In the genomic region with DNA sequence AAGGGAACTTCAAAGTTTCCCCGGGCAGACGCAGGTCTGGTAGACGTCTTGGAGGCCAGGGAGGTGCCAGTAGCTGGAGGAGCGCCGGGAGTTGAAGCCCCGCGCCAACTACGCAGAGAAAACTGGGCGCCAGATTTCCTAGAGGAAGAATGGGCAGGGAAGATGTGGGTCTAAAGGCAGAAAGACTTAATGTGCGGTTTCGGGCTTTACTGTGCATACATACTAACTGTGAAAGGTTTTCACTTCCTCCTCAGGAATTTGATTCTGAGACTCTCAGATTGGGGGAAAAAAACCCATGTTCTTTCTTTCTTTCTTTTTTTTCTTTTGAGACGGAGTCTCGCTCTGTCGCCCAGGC, we compare ENCODE assay signal across 8 cellular contexts. TPM values are rescaled to one million over a fixed set of nuclear protein-coding genes. Genes with fewer than 3 reads are reported as not detected.
DNase-seq lines count a peak whose midpoint lies in the region; ATAC-seq and TF ChIP-seq lines count a peak whose summit lies in the region.

No MANE protein-coding gene starts in this region.

- no peak overlapping the region for H3K4ac ChIP-seq in trophoblast cell (ENCODE audit: low read depth, low read length)

- no peak overlapping the region for H4K12ac ChIP-seq in trophoblast cell (ENCODE audit: low read depth, low read length)

- H3K4me2 ChIP-seq in trophoblast cell (ENCODE audit: low read length) = no peak overlapping the region

- H3K18ac ChIP-seq in trophoblast cell (ENCODE audit: low read length) = no peak overlapping the region

- WGBS in trophoblast cell (ENCODE audit: extremely low coverage, insufficient coverage, insufficient read length) = no CpG with 5 or more reads among the region's 14 CpGs

- H3K9me3 Mint-ChIP-seq in activated CD4-positive, alpha-beta T cell treated with anti-CD3 and anti-CD28 coated beads, Interleukin-2, amount 10 ng/mL, durations not matched to agents 24 days and 14 days = peaks cover 7% of the 10 kb centered on the region
- no peaks in the 10 kb centered on the region for H3K9me3 Mint-ChIP-seq in stimulated activated effector memory CD8-positive, alpha-beta T cell treated with anti-CD3 and anti-CD28 coated beads, Interleukin-12 subunit alpha, Interleukin-12 subunit beta, amount 100 ng/mL, for 72 hours

- no peak overlapping the region for H2AFZ ChIP-seq in trophoblast cell (ENCODE audit: insufficient read depth, low read length, poor library complexity)

- H3K27ac Mint-ChIP-seq in activated CD4-positive, alpha-beta T cell treated with anti-CD3 and anti-CD28 coated beads, Interleukin-2, amount 10 ng/mL, durations not matched to agents 24 days and 14 days = no peak overlapping the region
- peak overlapping the region; percentile 74 for H3K27ac Mint-ChIP-seq in stimulated activated effector memory CD8-positive, alpha-beta T cell treated with anti-CD3 and anti-CD28 coated beads, Interleukin-12 subunit alpha, Interleukin-12 subunit beta, amount 100 ng/mL, for 72 hours

- H3K27me3 ChIP-seq in colonic mucosa (no peaks in the 10 kb centered on the region), trophoblast cell (ENCODE audit: insufficient read depth, low read length) (peaks cover 6% of the 10 kb centered on the region)

- intact Hi-C loops in activated CD4-positive, alpha-beta T cell treated with anti-CD3 and anti-CD28 coated beads, Interleukin-2, amount 10 ng/mL, durations not matched to agents 24 days and 14 days (cut with micrococcal nuclease) = loop anchor here (2.0 kb wide), 2 partner anchors 19 to 33 kb away; no protein-coding TSS in a partner anchor
- intact Hi-C loops in colonic mucosa (cut with DNase I) = no loop called here

- peak overlapping the region; percentile 77 for H3K4me3 ChIP-seq in colonic mucosa
- no peak overlapping the region for H3K4me3 ChIP-seq in trophoblast cell (ENCODE audit: low read depth, low read length)

- H2BK12ac ChIP-seq in trophoblast cell (ENCODE audit: low read length) = no peak overlapping the region

- H3K79me1 ChIP-seq in trophoblast cell (ENCODE audit: low read length) = peaks cover 2% of the 10 kb centered on the region

- peak overlapping the region; percentile 84 for H3K4me3 Mint-ChIP-seq in activated CD4-positive, alpha-beta T cell treated with anti-CD3 and anti-CD28 coated beads, Interleukin-2, amount 10 ng/mL, durations not matched to agents 24 days and 14 days
- peak overlapping the region; percentile 77 for H3K4me3 Mint-ChIP-seq in stimulated activated effector memory CD8-positive, alpha-beta T cell treated with anti-CD3 and anti-CD28 coated beads, Interleukin-12 subunit alpha, Interleukin-12 subunit beta, amount 100 ng/mL, for 72 hours

- TF ChIP-seq CTCF in colonic mucosa (IDR thresholded peaks at IDR 0.05) = no peak

- H3K4me1 Mint-ChIP-seq in activated CD4-positive, alpha-beta T cell treated with anti-CD3 and anti-CD28 coated beads, Interleukin-2, amount 10 ng/mL, durations not matched to agents 24 days and 14 days = peaks cover 9% of the 10 kb centered on the region
- peaks cover 10% of the 10 kb centered on the region for H3K4me1 Mint-ChIP-seq in stimulated activated effector memory CD8-positive, alpha-beta T cell treated with anti-CD3 and anti-CD28 coated beads, Interleukin-12 subunit alpha, Interleukin-12 subunit beta, amount 100 ng/mL, for 72 hours

- H4K91ac ChIP-seq in trophoblast cell (ENCODE audit: low read depth, low read length) = no peak overlapping the region

- H3K23ac ChIP-seq in trophoblast cell (ENCODE audit: low read length) = no peak overlapping the region

- H4K8ac ChIP-seq in trophoblast cell (ENCODE audit: low read depth, low read length) = no peak overlapping the region

- ATAC-seq in HG03432 (IDR thresholded peaks at IDR 0.05; ENCODE audit: unreplicated experiment) (peak; percentile 31), GM19397 (IDR thresholded peaks at IDR 0.05; ENCODE audit: unreplicated experiment) (no peak)
- ATAC-seq in stimulated activated effector memory CD8-positive, alpha-beta T cell treated with anti-CD3 and anti-CD28 coated beads, Interleukin-12 subunit alpha, Interleukin-12 subunit beta, amount 100 ng/mL, for 72 hours = peak; percentile 2

- peaks cover 1% of the 10 kb centered on the region for H3K79me2 ChIP-seq in trophoblast cell (ENCODE audit: control insufficient read depth, insufficient read depth, low read length, poor library complexity)

- H3K36me3 ChIP-seq in colonic mucosa (no peaks in the 10 kb centered on the region), trophoblast cell (ENCODE audit: control insufficient read depth in 1 of 2, insufficient read depth in 2 of 2, low read length in 2 of 2) (no peaks in the 10 kb centered on the region)

- no peak for DNase-seq in activated CD4-positive, alpha-beta T cell treated with anti-CD3 and anti-CD28 coated beads, Interleukin-2, amount 10 ng/mL, durations not matched to agents 24 days and 14 days
- no peak for DNase-seq in activated CD4-positive, alpha-beta T cell treated with anti-CD3 and anti-CD28 coated beads, Interleukin-2, amount 50 U/mL, for 4 hours
- no peak for DNase-seq in colonic mucosa
- DNase-seq in stimulated activated effector memory CD8-positive, alpha-beta T cell treated with anti-CD3 and anti-CD28 coated beads, Interleukin-12 subunit alpha, Interleukin-12 subunit beta, amount 100 ng/mL, for 72 hours (ENCODE audit: low spot score in 2 of 2) = no peak
- DNase-seq in mesenteric fat pad (ENCODE audit: low spot score) = no peak
- DNase-seq in trophoblast cell = no peak

- H3K14ac ChIP-seq in trophoblast cell (ENCODE audit: low read length) = no peak overlapping the region

- peaks cover 5% of the 10 kb centered on the region for H3K27me3 Mint-ChIP-seq in activated CD4-positive, alpha-beta T cell treated with anti-CD3 and anti-CD28 coated beads, Interleukin-2, amount 10 ng/mL, durations not matched to agents 24 days and 14 days

- H3K9me3 ChIP-seq in colonic mucosa = no peaks in the 10 kb centered on the region
- peaks cover 5% of the 10 kb centered on the region for H3K9me3 ChIP-seq in trophoblast cell (ENCODE audit: insufficient read depth, low read depth, low read length)

- H3K36me3 Mint-ChIP-seq in activated CD4-positive, alpha-beta T cell treated with anti-CD3 and anti-CD28 coated beads, Interleukin-2, amount 10 ng/mL, durations not matched to agents 24 days and 14 days (ENCODE audit: low read depth) = peaks cover 13% of the 10 kb centered on the region
- H3K36me3 Mint-ChIP-seq in stimulated activated effector memory CD8-positive, alpha-beta T cell treated with anti-CD3 and anti-CD28 coated beads, Interleukin-12 subunit alpha, Interleukin-12 subunit beta, amount 100 ng/mL, for 72 hours = peaks cover 6% of the 10 kb centered on the region

- H2AK5ac ChIP-seq in trophoblast cell (ENCODE audit: low read length) = no peak overlapping the region

- no peak overlapping the region for H2BK5ac ChIP-seq in trophoblast cell (ENCODE audit: low read depth, low read length, poor library complexity)

- H3K4me1 ChIP-seq in colonic mucosa = peaks cover 3% of the 10 kb centered on the region
- peaks cover 5 to 6% of the 10 kb centered on the region in 2 experiments for H3K4me1 ChIP-seq in trophoblast cell (ENCODE audit: control insufficient read depth in 1 of 2, insufficient read depth in 2 of 2, low read length in 2 of 2)

- H3K9ac ChIP-seq in colonic mucosa (ENCODE audit: low read depth in 2 of 2, low read length in 2 of 2) (no peak overlapping the region), trophoblast cell (ENCODE audit: low read length) (no peak overlapping the region)

- H3K27ac ChIP-seq in colonic mucosa (no peak overlapping the region), trophoblast cell (ENCODE audit: low read depth, low read length) (no peak overlapping the region)

- H2BK120ac ChIP-seq in trophoblast cell (ENCODE audit: insufficient read depth, low read length, poor library complexity) = no peak overlapping the region

RNA-seq across cellular contexts. Expression of gene ZNF287, which starts 0.3 kb away (rescaled TPM):
- total RNA-seq in activated CD4-positive, alpha-beta T cell treated with anti-CD3 and anti-CD28 coated beads, Interleukin-2, amount 10 ng/mL, durations not matched to agents 24 days and 14 days = 5.2 and 6.3 TPM in 2 replicates
- total RNA-seq in colonic mucosa = 1 to 10 TPM; 2.9 to 3.3 TPM
- total RNA-seq in mesenteric fat pad = 6.6 TPM
- polyA plus RNA-seq in trophoblast cell (2013) = 4.3 and 4.9 TPM in 2 replicates
